In the genomic region with DNA sequence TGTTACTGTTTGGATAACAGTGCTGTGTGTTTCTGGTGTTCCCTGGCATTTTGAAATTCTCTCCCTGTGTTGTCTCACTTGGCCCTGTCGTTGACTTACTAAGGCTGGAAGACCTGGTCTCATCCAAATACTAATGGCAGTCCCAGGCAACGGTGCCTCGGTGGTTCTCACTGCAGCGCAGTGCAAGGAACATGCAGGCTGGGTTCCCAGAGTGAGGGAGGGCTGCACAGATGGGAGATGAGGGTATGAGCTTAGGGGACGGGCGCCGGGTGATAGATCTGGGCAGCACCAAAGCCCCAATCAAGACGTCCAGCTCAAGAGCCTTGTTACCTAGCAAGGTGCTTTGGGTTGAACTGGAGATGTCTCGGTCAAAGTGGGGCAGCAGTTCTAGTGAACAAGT, we compare ENCODE assay signal across 33 cellular contexts. TPM values are rescaled to one million over a fixed set of nuclear protein-coding genes. Genes with fewer than 3 reads are reported as not detected.
"Had no signal": no experiment of that assay in that cellular context is flagged by ENCODE, and none has a peak within 500 bp of the region (broad histone marks: within the 10 kb centered on the region; RNA-seq: fewer than 3 reads in every experiment).

No MANE protein-coding gene starts in this region.

- H3K4me1 ChIP-seq: SJCRH30 had no signal

- ATAC-seq: activated CD8-positive, alpha-beta T cell treated with anti-CD3 and anti-CD28 coated beads for 36 hours; activated naive CD8-positive, alpha-beta T cell treated with anti-CD3 and anti-CD28 coated beads, Interleukin-2, amount 50 U/mL, for 24 hours; Panc1 had no signal

- H3K9me3 Mint-ChIP-seq: activated CD4-positive, alpha-beta T cell treated with anti-CD3 and anti-CD28 coated beads, Interleukin-2, amount 10 ng/mL, durations not matched to agents 24 days and 14 days; activated CD8-positive, alpha-beta T cell treated with anti-CD3 and anti-CD28 coated beads for 36 hours; activated naive CD4-positive, alpha-beta T cell treated with anti-CD3 and anti-CD28 coated beads, Interleukin-2, amount 10 ng/mL, durations not matched to agents 7 days and 5 days; activated naive CD8-positive, alpha-beta T cell treated with anti-CD3 and anti-CD28 coated beads, Interleukin-2, amount 50 U/mL, for 24 hours; activated T-helper 1 cell treated with anti-CD3 and anti-CD28 coated beads, Interleukin-12 subunit alpha, Interleukin-12 subunit beta, Interleukin-2, Interleukin-4 antibody, amounts not matched to agents 30 ng/mL and 10 ng/mL and 1 ng/mL, durations not matched to agents 14 hours and 24 hours and 36 hours; T-helper 1 cell treated with Interleukin-12 subunit alpha and Interleukin-12 subunit beta and Interleukin-4 antibody, amounts not matched to agents 30 μg/mL and 1 μg/mL, for 36 hours; T-helper 2 cell treated with Interferon-gamma antibody and Interleukin-4, amounts not matched to agents 5 μg/mL and 100 μg/mL, for 36 hours had no signal

- FAIRE-seq: bronchial epithelial cell, TTC549 had no signal

- H3K27ac ChIP-seq: SJCRH30, SK-N-MC had no signal

- DNase-seq: activated CD4-positive, alpha-beta T cell treated with anti-CD3 and anti-CD28 coated beads, Interleukin-2, amount 10 ng/mL, durations not matched to agents 24 days and 14 days; activated CD4-positive, alpha-beta T cell treated with anti-CD3 and anti-CD28 coated beads, Interleukin-2, amount 50 U/mL, for 4 hours; activated CD8-positive, alpha-beta T cell treated with anti-CD3 and anti-CD28 coated beads for 36 hours; activated effector memory CD4-positive, alpha-beta T cell treated with Interleukin-2 at 50 U/mL for 16 hours; activated naive CD4-positive, alpha-beta T cell treated with anti-CD3 and anti-CD28 coated beads, Interleukin-2, amount 10 ng/mL, durations not matched to agents 7 days and 5 days; activated naive CD8-positive, alpha-beta T cell treated with anti-CD3 and anti-CD28 coated beads, Interleukin-2, amount 50 U/mL, for 24 hours; activated T-cell treated with anti-CD3 and anti-CD28 coated beads, Interleukin-2, amount 50 U/mL, for 1 hour; anterior cingulate cortex; caudate nucleus; cerebellar nuclear complex; MM.1S; NCI-H1092 treated with DMSO at 0.1 percent for 48 hours; NCI-H1417; NCI-H146; NCI-H187; NCI-H2029 treated with DMSO at 0.1 percent for 48 hours; NCI-H2107; NCI-H2171; NCI-H446; NCI-H510A treated with DMSO at 0.1 percent for 48 hours; NCI-H526 treated with DMSO at 0.1 percent for 48 hours; NCI-H774; SHP77; SJCRH30 had no signal

- H3K4me3 ChIP-seq: SJCRH30, SK-N-MC had no signal

- H3K4me3 Mint-ChIP-seq: activated CD4-positive, alpha-beta T cell treated with anti-CD3 and anti-CD28 coated beads, Interleukin-2, amount 10 ng/mL, durations not matched to agents 24 days and 14 days; activated CD8-positive, alpha-beta T cell treated with anti-CD3 and anti-CD28 coated beads for 36 hours; activated naive CD4-positive, alpha-beta T cell treated with anti-CD3 and anti-CD28 coated beads, Interleukin-2, amount 10 ng/mL, durations not matched to agents 7 days and 5 days; activated naive CD8-positive, alpha-beta T cell; activated naive CD8-positive, alpha-beta T cell treated with anti-CD3 and anti-CD28 coated beads, Interleukin-2, amount 50 U/mL, for 24 hours; activated T-helper 1 cell treated with anti-CD3 and anti-CD28 coated beads, Interleukin-12 subunit alpha, Interleukin-12 subunit beta, Interleukin-2, Interleukin-4 antibody, amounts not matched to agents 30 ng/mL and 10 ng/mL and 1 ng/mL, durations not matched to agents 14 hours and 24 hours and 36 hours; brain; T-helper 1 cell treated with Interleukin-12 subunit alpha and Interleukin-12 subunit beta and Interleukin-4 antibody, amounts not matched to agents 30 μg/mL and 1 μg/mL, for 36 hours; T-helper 2 cell treated with Interferon-gamma antibody and Interleukin-4, amounts not matched to agents 5 μg/mL and 100 μg/mL, for 36 hours had no signal

- H3K27ac Mint-ChIP-seq: activated CD4-positive, alpha-beta T cell treated with anti-CD3 and anti-CD28 coated beads, Interleukin-2, amount 10 ng/mL, durations not matched to agents 24 days and 14 days; activated CD8-positive, alpha-beta T cell treated with anti-CD3 and anti-CD28 coated beads for 36 hours; activated naive CD4-positive, alpha-beta T cell treated with anti-CD3 and anti-CD28 coated beads, Interleukin-2, amount 10 ng/mL, durations not matched to agents 7 days and 5 days; activated naive CD8-positive, alpha-beta T cell treated with anti-CD3 and anti-CD28 coated beads, Interleukin-2, amount 50 U/mL, for 24 hours; activated T-helper 1 cell treated with anti-CD3 and anti-CD28 coated beads, Interleukin-12 subunit alpha, Interleukin-12 subunit beta, Interleukin-2, Interleukin-4 antibody, amounts not matched to agents 30 ng/mL and 10 ng/mL and 1 ng/mL, durations not matched to agents 14 hours and 24 hours and 36 hours; T-helper 1 cell treated with Interleukin-12 subunit alpha and Interleukin-12 subunit beta and Interleukin-4 antibody, amounts not matched to agents 30 μg/mL and 1 μg/mL, for 36 hours; T-helper 2 cell treated with Interferon-gamma antibody and Interleukin-4, amounts not matched to agents 5 μg/mL and 100 μg/mL, for 36 hours had no signal

- H3K27me3 ChIP-seq: SJCRH30 had no signal

- H3K27me3 Mint-ChIP-seq: activated CD4-positive, alpha-beta T cell treated with anti-CD3 and anti-CD28 coated beads, Interleukin-2, amount 10 ng/mL, durations not matched to agents 24 days and 14 days; activated CD8-positive, alpha-beta T cell treated with anti-CD3 and anti-CD28 coated beads for 36 hours; activated naive CD4-positive, alpha-beta T cell treated with anti-CD3 and anti-CD28 coated beads, Interleukin-2, amount 10 ng/mL, durations not matched to agents 7 days and 5 days; activated naive CD8-positive, alpha-beta T cell; activated naive CD8-positive, alpha-beta T cell treated with anti-CD3 and anti-CD28 coated beads, Interleukin-2, amount 50 U/mL, for 24 hours had no signal

- H3K9me3 ChIP-seq: SJCRH30 had no signal

RNA-seq across cellular contexts. Expression of a gene that starts 46.6 kb away (rescaled TPM):
- total RNA-seq: SJCRH30 had no signal
